Comparison of ENCODE assay signal across 16 cellular contexts in genomic region chr2:195490304-195490703, GRCh38.
"Had no signal": no experiment of that assay in that cellular context is flagged by ENCODE, and none has a peak within 500 bp of the region (broad histone marks: within the 10 kb centered on the region; RNA-seq: fewer than 3 reads in every experiment).

No MANE protein-coding gene starts in this region.

- ATAC-seq: effector memory CD8-positive, alpha-beta T cell; naive thymus-derived CD8-positive, alpha-beta T cell had no signal

- H3K4me3 Mint-ChIP-seq: activated CD4-positive, alpha-beta memory T cell treated with anti-CD3 and anti-CD28 coated beads for 36 hours; activated naive CD4-positive, alpha-beta T cell treated with anti-CD3 and anti-CD28 coated beads for 36 hours; effector memory CD8-positive, alpha-beta T cell; naive thymus-derived CD8-positive, alpha-beta T cell; type B pancreatic cell had no signal

- H3K36me3 Mint-ChIP-seq: activated CD4-positive, alpha-beta memory T cell treated with anti-CD3 and anti-CD28 coated beads for 36 hours; type B pancreatic cell had no signal

- H3K27ac Mint-ChIP-seq: activated CD4-positive, alpha-beta memory T cell treated with anti-CD3 and anti-CD28 coated beads for 36 hours; activated naive CD4-positive, alpha-beta T cell treated with anti-CD3 and anti-CD28 coated beads for 36 hours; effector memory CD8-positive, alpha-beta T cell; naive thymus-derived CD8-positive, alpha-beta T cell; type B pancreatic cell had no signal

- H3K9me3 Mint-ChIP-seq: activated naive CD4-positive, alpha-beta T cell treated with anti-CD3 and anti-CD28 coated beads for 36 hours; effector memory CD8-positive, alpha-beta T cell had no signal

- DNase-seq: activated CD4-positive, alpha-beta memory T cell treated with anti-CD3 and anti-CD28 coated beads for 36 hours; activated CD4-positive, alpha-beta T cell treated with anti-CD3 and anti-CD28 coated beads for 48 hours; activated naive CD4-positive, alpha-beta T cell treated with anti-CD3 and anti-CD28 coated beads for 36 hours; activated T-cell treated with anti-CD3 and anti-CD28 coated beads, Interleukin-2, amount 50 U/mL, for 48 hours; amygdala; colonic mucosa; dorsolateral prefrontal cortex; effector memory CD8-positive, alpha-beta T cell; hippocampal formation; kidney glomerular epithelial cell; left ventricle myocardium inferior; naive thymus-derived CD8-positive, alpha-beta T cell; stimulated activated CD4-positive, alpha-beta T cell treated with anti-CD3 and anti-CD28 coated beads, Interleukin-4, amount 100 ng/mL, for 1 hour; stimulated activated naive CD4-positive, alpha-beta T cell; testis had no signal

- H3K27me3 Mint-ChIP-seq: activated CD4-positive, alpha-beta memory T cell treated with anti-CD3 and anti-CD28 coated beads for 36 hours; effector memory CD8-positive, alpha-beta T cell; naive thymus-derived CD8-positive, alpha-beta T cell; type B pancreatic cell had no signal
